ENCODE assay signal across 8 cellular contexts in genomic region chr5:146048994-146049703, GRCh38. TPM values are rescaled to one million over a fixed set of nuclear protein-coding genes. Genes with fewer than 3 reads are reported as not detected.
DNase-seq lines count a peak whose midpoint lies in the region; ATAC-seq and TF ChIP-seq lines count a peak whose summit lies in the region.

No MANE protein-coding gene starts in this region.

- H3K9me2 ChIP-seq in OCI-LY7 (ENCODE audit: insufficient read depth, low read length): no peaks in the 10 kb centered on the region

- ATAC-seq in HG03442 (IDR thresholded peaks at IDR 0.05; ENCODE audit: unreplicated experiment): no peak
- ATAC-seq in GM18870 (IDR thresholded peaks at IDR 0.05; ENCODE audit: unreplicated experiment): no peak

- POLR2A ChIA-PET in OCI-LY7 (lab: Charles Lee): interaction anchor here (0.7 kb wide), 1 partner anchor 16 kb away, joined by 4 read pairs; no protein-coding TSS in a partner anchor

- no TSS peak for BruUV-seq in OCI-LY7 (replicated peaks; lab: Mats Ljungman, UMichigan)

- no peak overlapping the region for H3K4me3 ChIP-seq in Jurkat, Clone E6-1 (ENCODE audit: low read length)
- no peak overlapping the region for H3K4me3 ChIP-seq in OCI-LY7 (ENCODE audit: low read depth, low read length, poor library complexity, severe bottlenecking)

- CTCF ChIA-PET in OCI-LY7 (lab: Charles Lee; ENCODE audit: unreplicated experiment): no interaction called here

- H3K4me2 ChIP-seq in OCI-LY7 (ENCODE audit: low read length): no peak overlapping the region

- no peaks in the 10 kb centered on the region for H3K79me2 ChIP-seq in OCI-LY7 (ENCODE audit: insufficient read depth, low read depth, low read length)

- no peak overlapping the region for H2AFZ ChIP-seq in OCI-LY7 (ENCODE audit: low read length)

- no peaks in the 10 kb centered on the region for H4K20me1 ChIP-seq in OCI-LY7 (ENCODE audit: insufficient read depth, low read length)

- H3K9me3 ChIP-seq in OCI-LY7 (ENCODE audit: low read length): no peaks in the 10 kb centered on the region

- H3K4me1 ChIP-seq in OCI-LY7 (ENCODE audit: insufficient read depth, low read length, poor library complexity, severe bottlenecking): no peaks in the 10 kb centered on the region

- H3K36me3 ChIP-seq in OCI-LY7 (ENCODE audit: insufficient read depth, low read length): no peaks in the 10 kb centered on the region

- intact Hi-C loops in OCI-LY7 (cut with micrococcal nuclease; ENCODE audit: unreplicated experiment): no loop called here

- DNase-seq in DMS79 treated with DMSO at 0.1 percent for 48 hours (lab: John Stamatoyannopoulos, UW) (peak; percentile 12), DMS79 (lab: John Stamatoyannopoulos, UW) (no peak), OCI-LY7 (ENCODE audit: low spot score) (peak; percentile 23), dermis microvascular lymphatic vessel endothelial cell (ENCODE audit: low read depth in 2 of 2) (peak; percentile 20 to 74), medulla oblongata (ENCODE audit: extremely low spot score) (peak; percentile 79)
- DNase-seq in Jurkat, Clone E6-1 (ENCODE audit: low read depth, low spot score): peak; percentile 32

- peak; percentile 74 for TF ChIP-seq CTCF in OCI-LY7 (conservative IDR thresholded peaks at IDR 0.05; ENCODE audit: low read length)

- H3K27ac ChIP-seq in OCI-LY7 (ENCODE audit: low read depth, low read length, poor library complexity, severe bottlenecking): no peak overlapping the region

RNA-seq across cellular contexts. Expression of gene PLAC8L1, which starts 56.2 kb away (rescaled TPM):
- polyA plus RNA-seq in Jurkat, Clone E6-1 (2012; ENCODE audit: insufficient read depth, insufficient read length): 1.5 TPM
- total RNA-seq in OCI-LY7 (2014; rRNA removed; shearing (Covaris generic)): 0.28 and 1.3 TPM in 2 replicates
- total RNA-seq in OCI-LY7 (2022) (1.7 and 2.1 TPM in 2 replicates), dermis microvascular lymphatic vessel endothelial cell (not detected in 2 replicates)
